Comparison of ENCODE assay signal across 9 cellular contexts in genomic region chr4:94453534-94453963, GRCh38.
DNase-seq lines count a peak whose midpoint lies in the region; ATAC-seq and TF ChIP-seq lines count a peak whose summit lies in the region.
"Had no signal": no experiment of that assay in that cellular context is flagged by ENCODE, and none has a peak within 500 bp of the region (broad histone marks: within the 10 kb centered on the region; RNA-seq: fewer than 3 reads in every experiment).

No MANE protein-coding gene starts in this region.

- no peaks in the 10 kb centered on the region for H3K27me3 ChIP-seq in HUES6 (ENCODE audit: control insufficient read depth, insufficient read depth, low read length)
- no peaks in the 10 kb centered on the region for H3K27me3 ChIP-seq in muscle layer of colon (ENCODE audit: control insufficient read depth in 1 of 2, insufficient read depth in 2 of 2, low read length in 2 of 2)

- H3K27ac ChIP-seq in HUES6 (ENCODE audit: low read depth, low read length) (peak overlapping the region; percentile 91; the same call in 1 of the 2 replicates), muscle layer of colon (ENCODE audit: low read depth, low read length) (peak overlapping the region; percentile 99)

- H3K36me3 ChIP-seq in HUES6 (ENCODE audit: control insufficient read depth, insufficient read depth, low read length): peaks cover 13% of the 10 kb centered on the region
- no peaks in the 10 kb centered on the region for H3K36me3 ChIP-seq in muscle layer of colon (ENCODE audit: insufficient read depth, low read length)

- peak overlapping the region; percentile 96 for H3K9ac ChIP-seq in HUES6 (ENCODE audit: low read length)
- peak overlapping the region; percentile 91 for H3K9ac ChIP-seq in muscle layer of colon (ENCODE audit: low read length)

- no peak for ATAC-seq in HG03571 (IDR thresholded peaks at IDR 0.05; ENCODE audit: unreplicated experiment)
- no peak for ATAC-seq in GM21786 (IDR thresholded peaks at IDR 0.05; ENCODE audit: unreplicated experiment)
- ATAC-seq in GM18505 (IDR thresholded peaks at IDR 0.05; ENCODE audit: unreplicated experiment): no peak

- H3K4me3 ChIP-seq in HUES6 (ENCODE audit: low read depth, low read length): peak overlapping the region; percentile 89
- peak overlapping the region; percentile 87 for H3K4me3 ChIP-seq in choroid plexus epithelial cell (ENCODE audit: low read depth, low read length)
- H3K4me3 ChIP-seq in muscle layer of colon (ENCODE audit: low read depth in 1 of 2, low read length in 2 of 2): peak overlapping the region in 1 of 2 donors; percentile 95

- peak; percentile 44 for DNase-seq in ACHN
- DNase-seq in choroid plexus epithelial cell (ENCODE audit: low read depth): no peak
- DNase-seq in HK-2 (ENCODE audit: unreplicated experiment): no peak
- DNase-seq: erythroblast had no signal

- in situ Hi-C loops in ACHN (cut with HindIII; ENCODE audit: low pct_ligation_motif_present, low pct_unique_long_range_greater_than_20kb, low sequenced_read_pairs): no loop called here

- H3K9me3 ChIP-seq in HUES6 (ENCODE audit: control insufficient read depth, insufficient read depth, low read depth, low read length): no peaks in the 10 kb centered on the region
- H3K9me3 ChIP-seq in muscle layer of colon (ENCODE audit: low read length): no peaks in the 10 kb centered on the region

- TF ChIP-seq POLR2A in GM18505 (IDR thresholded peaks at IDR 0.05; ENCODE audit: borderline replicate concordance, extremely low read depth, insufficient read depth, insufficient read length): no peak

- H3K4me1 ChIP-seq in HUES6 (ENCODE audit: control insufficient read depth, insufficient read depth, low read length): peaks cover 39% of the 10 kb centered on the region
- peaks cover 20% of the 10 kb centered on the region for H3K4me1 ChIP-seq in muscle layer of colon (ENCODE audit: insufficient read depth, low read length)

- no peak for TF ChIP-seq CTCF in choroid plexus epithelial cell (conservative IDR thresholded peaks at IDR 0.05; ENCODE audit: low read depth, low read length)
